In the genomic region with DNA sequence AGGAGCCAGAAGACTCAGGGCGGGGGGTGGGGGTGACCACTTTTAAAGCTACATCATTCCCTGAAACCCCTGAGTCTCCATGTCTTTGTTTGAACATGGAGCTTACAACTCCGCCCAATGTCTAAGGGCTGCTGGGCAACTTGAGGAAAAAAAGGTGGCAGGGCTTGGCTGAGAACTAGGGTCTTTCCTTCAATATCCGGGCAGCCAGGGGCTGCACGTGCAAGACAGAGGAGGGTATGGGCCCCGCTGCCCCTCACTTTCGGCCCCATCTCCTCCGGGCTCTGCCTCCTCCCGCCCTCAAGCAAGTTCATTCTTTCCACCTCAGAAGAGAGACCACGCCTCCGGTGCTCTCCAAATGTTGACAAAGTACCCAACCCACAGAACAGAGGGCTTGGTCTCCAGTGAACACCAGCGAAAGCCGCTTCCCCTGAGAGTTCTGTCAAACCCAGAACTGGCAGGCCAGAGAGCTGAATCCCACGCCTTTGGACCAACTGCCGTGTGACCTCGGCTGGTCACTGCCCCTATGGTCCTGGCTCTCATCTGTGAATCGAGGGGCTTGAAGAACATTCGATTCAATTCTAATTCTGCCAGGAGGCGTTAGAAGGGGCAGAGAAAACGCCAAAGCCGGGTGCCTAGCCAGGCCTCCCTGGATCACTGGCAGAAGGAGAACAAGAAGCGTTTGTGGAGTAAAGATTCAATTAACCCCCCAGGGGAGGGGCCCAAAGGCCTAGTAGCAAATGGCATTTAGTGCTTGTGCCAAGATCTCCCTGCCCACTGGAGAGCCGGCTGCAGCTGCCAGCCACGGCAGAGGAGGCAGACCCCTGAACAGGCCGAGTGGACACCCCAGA, we compare ENCODE assay signal across 1 cellular context.
TF ChIP-seq lines count a peak whose summit lies in the region.

No MANE protein-coding gene starts in this region.

TF ChIP-seq in HEK293, 187 proteins besides CTCF, POLR2A, EP300 and RAD21:
- TF ChIP-seq ZFP69B (tag by site-specific recombination; IDR thresholded peaks at IDR 0.05) (0 out of 2 replicates have a peak, but pooled peaks have one; percentile 50), ZNF266 (tag by site-specific recombination; IDR thresholded peaks at IDR 0.05; ENCODE audit: low read depth) (no peak), SP2 (tag by site-specific recombination; IDR thresholded peaks at IDR 0.05) (0 out of 2 replicates have a peak, but pooled peaks have one; percentile 15), ZSCAN16 (tag by site-specific recombination; IDR thresholded peaks at IDR 0.05) (peak; percentile 68; the same call in 1 of the 2 replicates), MZF1 (tag by site-specific recombination; IDR thresholded peaks at IDR 0.05; ENCODE audit: borderline replicate concordance) (no peak), ZBTB17 (tag by site-specific recombination; IDR thresholded peaks at IDR 0.05) (peak; percentile 46; the same call in 1 of the 2 replicates), ZNF561 (tag by site-specific recombination; IDR thresholded peaks at IDR 0.05; ENCODE audit: borderline replicate concordance) (no peak), ZFHX2 (tag by site-specific recombination; conservative IDR thresholded peaks at IDR 0.05) (peak; percentile 53; the same call in 1 of the 2 replicates), EGR2 (tag by site-specific recombination; IDR thresholded peaks at IDR 0.05; ENCODE audit: low read depth) (peak; percentile 57; the same call in 1 of the 2 replicates)
- TF ChIP-seq, protein P1, sequence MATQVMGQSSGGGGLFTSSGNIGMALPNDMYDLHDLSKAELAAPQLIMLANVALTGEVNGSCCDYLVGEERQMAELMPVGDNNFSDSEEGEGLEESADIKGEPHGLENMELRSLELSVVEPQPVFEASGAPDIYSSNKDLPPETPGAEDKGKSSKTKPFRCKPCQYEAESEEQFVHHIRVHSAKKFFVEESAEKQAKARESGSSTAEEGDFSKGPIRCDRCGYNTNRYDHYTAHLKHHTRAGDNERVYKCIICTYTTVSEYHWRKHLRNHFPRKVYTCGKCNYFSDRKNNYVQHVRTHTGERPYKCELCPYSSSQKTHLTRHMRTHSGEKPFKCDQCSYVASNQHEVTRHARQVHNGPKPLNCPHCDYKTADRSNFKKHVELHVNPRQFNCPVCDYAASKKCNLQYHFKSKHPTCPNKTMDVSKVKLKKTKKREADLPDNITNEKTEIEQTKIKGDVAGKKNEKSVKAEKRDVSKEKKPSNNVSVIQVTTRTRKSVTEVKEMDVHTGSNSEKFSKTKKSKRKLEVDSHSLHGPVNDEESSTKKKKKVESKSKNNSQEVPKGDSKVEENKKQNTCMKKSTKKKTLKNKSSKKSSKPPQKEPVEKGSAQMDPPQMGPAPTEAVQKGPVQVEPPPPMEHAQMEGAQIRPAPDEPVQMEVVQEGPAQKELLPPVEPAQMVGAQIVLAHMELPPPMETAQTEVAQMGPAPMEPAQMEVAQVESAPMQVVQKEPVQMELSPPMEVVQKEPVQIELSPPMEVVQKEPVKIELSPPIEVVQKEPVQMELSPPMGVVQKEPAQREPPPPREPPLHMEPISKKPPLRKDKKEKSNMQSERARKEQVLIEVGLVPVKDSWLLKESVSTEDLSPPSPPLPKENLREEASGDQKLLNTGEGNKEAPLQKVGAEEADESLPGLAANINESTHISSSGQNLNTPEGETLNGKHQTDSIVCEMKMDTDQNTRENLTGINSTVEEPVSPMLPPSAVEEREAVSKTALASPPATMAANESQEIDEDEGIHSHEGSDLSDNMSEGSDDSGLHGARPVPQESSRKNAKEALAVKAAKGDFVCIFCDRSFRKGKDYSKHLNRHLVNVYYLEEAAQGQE (tag by site-specific recombination; IDR thresholded peaks at IDR 0.05) = peak; percentile 72
- TF ChIP-seq, protein P2, sequence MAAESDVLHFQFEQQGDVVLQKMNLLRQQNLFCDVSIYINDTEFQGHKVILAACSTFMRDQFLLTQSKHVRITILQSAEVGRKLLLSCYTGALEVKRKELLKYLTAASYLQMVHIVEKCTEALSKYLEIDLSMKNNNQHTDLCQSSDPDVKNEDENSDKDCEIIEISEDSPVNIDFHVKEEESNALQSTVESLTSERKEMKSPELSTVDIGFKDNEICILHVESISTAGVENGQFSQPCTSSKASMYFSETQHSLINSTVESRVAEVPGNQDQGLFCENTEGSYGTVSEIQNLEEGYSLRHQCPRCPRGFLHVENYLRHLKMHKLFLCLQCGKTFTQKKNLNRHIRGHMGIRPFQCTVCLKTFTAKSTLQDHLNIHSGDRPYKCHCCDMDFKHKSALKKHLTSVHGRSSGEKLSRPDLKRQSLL (tag by site-specific recombination; IDR thresholded peaks at IDR 0.05) = peak; percentile 67; the same call in 1 of the 2 replicates
- TF ChIP-seq, protein P3, sequence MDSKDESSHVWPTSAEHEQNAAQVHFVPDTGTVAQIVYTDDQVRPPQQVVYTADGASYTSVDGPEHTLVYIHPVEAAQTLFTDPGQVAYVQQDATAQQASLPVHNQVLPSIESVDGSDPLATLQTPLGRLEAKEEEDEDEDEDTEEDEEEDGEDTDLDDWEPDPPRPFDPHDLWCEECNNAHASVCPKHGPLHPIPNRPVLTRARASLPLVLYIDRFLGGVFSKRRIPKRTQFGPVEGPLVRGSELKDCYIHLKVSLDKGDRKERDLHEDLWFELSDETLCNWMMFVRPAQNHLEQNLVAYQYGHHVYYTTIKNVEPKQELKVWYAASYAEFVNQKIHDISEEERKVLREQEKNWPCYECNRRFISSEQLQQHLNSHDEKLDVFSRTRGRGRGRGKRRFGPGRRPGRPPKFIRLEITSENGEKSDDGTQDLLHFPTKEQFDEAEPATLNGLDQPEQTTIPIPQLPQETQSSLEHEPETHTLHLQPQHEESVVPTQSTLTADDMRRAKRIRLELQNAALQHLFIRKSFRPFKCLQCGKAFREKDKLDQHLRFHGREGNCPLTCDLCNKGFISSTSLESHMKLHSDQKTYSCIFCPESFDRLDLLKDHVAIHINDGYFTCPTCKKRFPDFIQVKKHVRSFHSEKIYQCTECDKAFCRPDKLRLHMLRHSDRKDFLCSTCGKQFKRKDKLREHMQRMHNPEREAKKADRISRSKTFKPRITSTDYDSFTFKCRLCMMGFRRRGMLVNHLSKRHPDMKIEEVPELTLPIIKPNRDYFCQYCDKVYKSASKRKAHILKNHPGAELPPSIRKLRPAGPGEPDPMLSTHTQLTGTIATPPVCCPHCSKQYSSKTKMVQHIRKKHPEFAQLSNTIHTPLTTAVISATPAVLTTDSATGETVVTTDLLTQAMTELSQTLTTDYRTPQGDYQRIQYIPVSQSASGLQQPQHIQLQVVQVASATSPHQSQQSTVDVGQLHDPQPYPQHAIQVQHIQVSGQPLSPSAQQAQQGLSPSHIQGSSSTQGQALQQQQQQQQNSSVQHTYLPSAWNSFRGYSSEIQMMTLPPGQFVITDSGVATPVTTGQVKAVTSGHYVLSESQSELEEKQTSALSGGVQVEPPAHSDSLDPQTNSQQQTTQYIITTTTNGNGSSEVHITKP (tag by site-specific recombination; IDR thresholded peaks at IDR 0.05) = peak; percentile 66
- TF ChIP-seq, protein P4, sequence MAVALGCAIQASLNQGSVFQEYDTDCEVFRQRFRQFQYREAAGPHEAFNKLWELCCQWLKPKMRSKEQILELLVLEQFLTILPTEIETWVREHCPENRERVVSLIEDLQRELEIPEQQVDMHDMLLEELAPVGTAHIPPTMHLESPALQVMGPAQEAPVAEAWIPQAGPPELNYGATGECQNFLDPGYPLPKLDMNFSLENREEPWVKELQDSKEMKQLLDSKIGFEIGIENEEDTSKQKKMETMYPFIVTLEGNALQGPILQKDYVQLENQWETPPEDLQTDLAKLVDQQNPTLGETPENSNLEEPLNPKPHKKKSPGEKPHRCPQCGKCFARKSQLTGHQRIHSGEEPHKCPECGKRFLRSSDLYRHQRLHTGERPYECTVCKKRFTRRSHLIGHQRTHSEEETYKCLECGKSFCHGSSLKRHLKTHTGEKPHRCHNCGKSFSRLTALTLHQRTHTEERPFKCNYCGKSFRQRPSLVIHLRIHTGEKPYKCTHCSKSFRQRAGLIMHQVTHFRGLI (tag by site-specific recombination; IDR thresholded peaks at IDR 0.05) = peak; percentile 62; the same call in 1 of the 2 replicates
- TF ChIP-seq, protein P5, sequence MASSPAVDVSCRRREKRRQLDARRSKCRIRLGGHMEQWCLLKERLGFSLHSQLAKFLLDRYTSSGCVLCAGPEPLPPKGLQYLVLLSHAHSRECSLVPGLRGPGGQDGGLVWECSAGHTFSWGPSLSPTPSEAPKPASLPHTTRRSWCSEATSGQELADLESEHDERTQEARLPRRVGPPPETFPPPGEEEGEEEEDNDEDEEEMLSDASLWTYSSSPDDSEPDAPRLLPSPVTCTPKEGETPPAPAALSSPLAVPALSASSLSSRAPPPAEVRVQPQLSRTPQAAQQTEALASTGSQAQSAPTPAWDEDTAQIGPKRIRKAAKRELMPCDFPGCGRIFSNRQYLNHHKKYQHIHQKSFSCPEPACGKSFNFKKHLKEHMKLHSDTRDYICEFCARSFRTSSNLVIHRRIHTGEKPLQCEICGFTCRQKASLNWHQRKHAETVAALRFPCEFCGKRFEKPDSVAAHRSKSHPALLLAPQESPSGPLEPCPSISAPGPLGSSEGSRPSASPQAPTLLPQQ (tag by site-specific recombination; IDR thresholded peaks at IDR 0.05) = peak; percentile 42; the same call in 1 of the 2 replicates
